Comparison of ENCODE assay signal across 26 cellular contexts in the genomic region with DNA sequence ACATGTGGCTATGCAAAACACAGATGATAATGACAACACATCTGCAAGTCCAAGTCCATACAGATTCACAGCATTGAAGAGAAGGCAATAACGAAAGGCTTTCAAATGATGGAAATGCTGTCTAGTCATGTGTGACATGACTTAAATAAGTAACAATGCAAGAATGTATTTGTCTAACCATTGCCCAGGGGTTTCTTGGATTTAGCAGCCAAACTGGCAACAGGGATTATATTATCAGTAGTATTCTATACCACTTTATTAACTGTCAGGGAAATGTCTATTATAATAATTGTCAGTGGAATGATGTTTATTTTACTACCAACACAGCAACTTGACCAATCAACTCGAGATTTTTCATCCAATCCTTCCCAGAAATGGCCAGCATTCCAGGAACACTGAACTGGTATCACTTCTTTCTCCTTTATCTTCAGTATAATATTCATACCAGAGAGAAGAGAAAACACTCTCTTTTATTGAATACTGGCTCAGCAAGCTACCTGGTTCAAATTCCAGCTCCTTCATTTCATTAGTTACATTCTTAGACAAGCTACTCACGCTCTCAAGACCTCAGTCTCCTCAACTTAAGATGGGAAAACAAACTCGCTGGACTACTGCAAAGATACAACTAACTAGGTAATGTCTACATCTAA.
DNase-seq lines count a peak whose midpoint lies in the region; ATAC-seq and TF ChIP-seq lines count a peak whose summit lies in the region.
"Had no signal": no experiment of that assay in that cellular context is flagged by ENCODE, and none has a peak within 500 bp of the region (broad histone marks: within the 10 kb centered on the region; RNA-seq: fewer than 3 reads in every experiment).

No MANE protein-coding gene starts in this region.

- H4K20me1 ChIP-seq in smooth muscle cell (ENCODE audit: low read depth), result no peaks in the 10 kb centered on the region
- H4K20me1 ChIP-seq: BLaER1 had no signal

- H3K4me1 ChIP-seq in smooth muscle cell (ENCODE audit: low read depth), result peaks cover 17% of the 10 kb centered on the region
- H3K4me1 ChIP-seq: BLaER1, Peyer's patch had no signal

- H3K9me3 Mint-ChIP-seq in endothelial cell (ENCODE audit: unreplicated experiment), result no peaks in the 10 kb centered on the region
- H3K9me3 Mint-ChIP-seq: activated T-cell treated with anti-CD3 and anti-CD28 coated beads, Interleukin-2, amount 50 U/mL, for 72 hours; GM23338; natural killer cell treated with Interleukin-12 subunit alpha and Interleukin-12 subunit beta and Interleukin-15 and Interleukin-18, amount 100 ng/mL, for 72 hours; T-cell had no signal

- no peak overlapping the region for H3K4me3 ChIP-seq in smooth muscle cell
- H3K4me3 ChIP-seq: BLaER1, cardiac muscle cell, coronary artery, GM23338, pancreas, Peyer's patch, spleen, upper lobe of left lung had no signal

- no peak overlapping the region for H3K9ac ChIP-seq in smooth muscle cell (ENCODE audit: low read depth)
- H3K9ac ChIP-seq: BLaER1 had no signal

- H3K79me2 ChIP-seq in smooth muscle cell (ENCODE audit: low read depth), result peaks cover 32% of the 10 kb centered on the region

- DNase-seq in astrocyte of the hippocampus (ENCODE audit: low read depth, low spot score) (peak; percentile 69), kidney tubule cell (ENCODE audit: low spot score) (peak; percentile 87), smooth muscle cell (lab: John Stamatoyannopoulos, UW; ENCODE audit: unreplicated experiment) (no peak), endothelial cell (ENCODE audit: low spot score) (no peak), hepatic stellate cell (ENCODE audit: low spot score) (no peak), DMS53 treated with DMSO at 0.1 percent for 48 hours (lab: John Stamatoyannopoulos, UW; ENCODE audit: unreplicated experiment) (no peak)
- DNase-seq: activated CD4-positive, alpha-beta T cell treated with anti-CD3 and anti-CD28 coated beads, Interleukin-2, amount 50 U/mL, for 4 hours; activated naive CD4-positive, alpha-beta T cell; activated T-cell treated with anti-CD3 and anti-CD28 coated beads, Interleukin-2, amount 50 U/mL, for 72 hours; DMS79 treated with DMSO at 0.1 percent for 48 hours; NCI-H1092; NCI-H187 treated with DMSO at 0.1 percent for 48 hours; NCI-H748 treated with DMSO at 0.1 percent for 48 hours; pancreas; Peyer's patch; right cardiac atrium; spleen; T-cell; upper lobe of left lung had no signal

- H2AFZ ChIP-seq in smooth muscle cell (ENCODE audit: low read depth), result no peak overlapping the region
- H2AFZ ChIP-seq: GM23338 had no signal

- peaks cover 28% of the 10 kb centered on the region for H3K4me1 Mint-ChIP-seq in endothelial cell (ENCODE audit: unreplicated experiment)

- no peaks in the 10 kb centered on the region for H3K36me3 ChIP-seq in smooth muscle cell (ENCODE audit: low read depth)
- H3K36me3 ChIP-seq: BLaER1, cardiac muscle cell, pancreas, Peyer's patch, spleen, upper lobe of left lung had no signal

- no peaks in the 10 kb centered on the region for H3K27me3 Mint-ChIP-seq in endothelial cell (ENCODE audit: unreplicated experiment)
- H3K27me3 Mint-ChIP-seq: natural killer cell treated with Interleukin-12 subunit alpha and Interleukin-12 subunit beta and Interleukin-15 and Interleukin-18, amount 100 ng/mL, for 72 hours; T-cell had no signal

- no peak for TF ChIP-seq RAD21 in Ishikawa (IDR thresholded peaks at IDR 0.05; ENCODE audit: low read depth)

- no peak overlapping the region for H3K4me3 Mint-ChIP-seq in endothelial cell (ENCODE audit: unreplicated experiment)
- H3K4me3 Mint-ChIP-seq: activated T-cell treated with anti-CD3 and anti-CD28 coated beads, Interleukin-2, amount 50 U/mL, for 72 hours; GM23338; natural killer cell treated with Interleukin-12 subunit alpha and Interleukin-12 subunit beta and Interleukin-15 and Interleukin-18, amount 100 ng/mL, for 72 hours; T-cell had no signal

- H3K27ac ChIP-seq in smooth muscle cell (ENCODE audit: low read depth), result peak overlapping the region; percentile 94
- H3K27ac ChIP-seq: BLaER1, cardiac muscle cell, coronary artery, pancreas, Peyer's patch had no signal

- no peak for ATAC-seq in GM19351 (IDR thresholded peaks at IDR 0.05; ENCODE audit: unreplicated experiment)
- ATAC-seq: activated T-cell treated with anti-CD3 and anti-CD28 coated beads, Interleukin-2, amount 50 U/mL, for 72 hours; GM23338; natural killer cell treated with Interleukin-12 subunit alpha and Interleukin-12 subunit beta and Interleukin-15 and Interleukin-18, amount 100 ng/mL, for 72 hours; pancreas; right cardiac atrium; T-cell had no signal

- H3F3A ChIP-seq in smooth muscle cell (ENCODE audit: low read depth), result peaks cover 21% of the 10 kb centered on the region

- H3K27me3 ChIP-seq in smooth muscle cell (ENCODE audit: low read depth), result no peaks in the 10 kb centered on the region
- H3K27me3 ChIP-seq: BLaER1, cardiac muscle cell, pancreas, Peyer's patch, spleen, upper lobe of left lung had no signal

- 60% methylated on average over 4 of the region's 4 CpGs for WGBS in smooth muscle cell (ENCODE audit: low lambda C conversion rate)

- H3K9me3 ChIP-seq in smooth muscle cell (replicated peaks; ENCODE audit: low read depth), result no peaks in the 10 kb centered on the region
- H3K9me3 ChIP-seq: pancreas, Peyer's patch, spleen, upper lobe of left lung had no signal

- no peaks in the 10 kb centered on the region for H3K36me3 Mint-ChIP-seq in endothelial cell (ENCODE audit: low read depth, unreplicated experiment)
- H3K36me3 Mint-ChIP-seq: natural killer cell treated with Interleukin-12 subunit alpha and Interleukin-12 subunit beta and Interleukin-15 and Interleukin-18, amount 100 ng/mL, for 72 hours had no signal

- H3K4me2 ChIP-seq in smooth muscle cell, result peak overlapping the region; percentile 54
- H3K4me2 ChIP-seq: BLaER1, GM23338 had no signal

- no peak for TF ChIP-seq CTCF in smooth muscle cell (IDR thresholded peaks at IDR 0.05; ENCODE audit: borderline replicate concordance, insufficient read depth, poor library complexity, severe bottlenecking)
- no peak for TF ChIP-seq CTCF in endothelial cell (IDR thresholded peaks at IDR 0.05; ENCODE audit: unreplicated experiment)

- no peak for TF ChIP-seq EP300 in Ishikawa (IDR thresholded peaks at IDR 0.05; ENCODE audit: borderline replicate concordance)

- no peak overlapping the region for H3K27ac Mint-ChIP-seq in endothelial cell (ENCODE audit: unreplicated experiment)
- H3K27ac Mint-ChIP-seq: activated T-cell treated with anti-CD3 and anti-CD28 coated beads, Interleukin-2, amount 50 U/mL, for 72 hours; GM23338; natural killer cell treated with Interleukin-12 subunit alpha and Interleukin-12 subunit beta and Interleukin-15 and Interleukin-18, amount 100 ng/mL, for 72 hours; T-cell had no signal

TF ChIP-seq in Ishikawa, 13 proteins besides CTCF, POLR2A, EP300 and RAD21:
- TF ChIP-seq MAX (IDR thresholded peaks at IDR 0.05) (no peak), TAF1 (IDR thresholded peaks at IDR 0.05; ENCODE audit: low read depth) (no peak), TEAD4 (IDR thresholded peaks at IDR 0.05) (peak; percentile 44; the same call in 1 of the 2 replicates), YY1 (IDR thresholded peaks at IDR 0.05; ENCODE audit: low read depth) (no peak), ZBTB7A (IDR thresholded peaks at IDR 0.05; ENCODE audit: low read depth) (no peak), CEBPB (IDR thresholded peaks at IDR 0.05) (no peak), USF1 (IDR thresholded peaks at IDR 0.05) (no peak), CREB1 (IDR thresholded peaks at IDR 0.05; ENCODE audit: low read depth) (no peak), TCF12 (IDR thresholded peaks at IDR 0.05; ENCODE audit: low read depth) (no peak)

Comparison
In these comparisons a context has a peak if more than half of its experiments do, and no peak if none do; other contexts are left out.
1. DNase-seq: peak in astrocyte of the hippocampus (single experiment) and kidney tubule cell (single experiment); none in smooth muscle cell (single experiment), endothelial cell (single experiment), hepatic stellate cell (single experiment) and DMS53 treated with DMSO at 0.1 percent for 48 hours (single experiment).